Comparison of ENCODE assay signal across 1 cellular context in genomic region chr7:49774459-49775064, GRCh38.
TF ChIP-seq lines count a peak whose summit lies in the region.

No MANE protein-coding gene starts in this region.

TF ChIP-seq in HepG2, 621 proteins besides CTCF, POLR2A, EP300 and RAD21 (continued from another document):
- no peak for TF ChIP-seq MTERF4 (CRISPR knock-in tag; IDR thresholded peaks at IDR 0.05)
- TF ChIP-seq SPEN (CRISPR knock-in tag; IDR thresholded peaks at IDR 0.05; ENCODE audit: low read depth) = no peak
- TF ChIP-seq, protein P1, sequence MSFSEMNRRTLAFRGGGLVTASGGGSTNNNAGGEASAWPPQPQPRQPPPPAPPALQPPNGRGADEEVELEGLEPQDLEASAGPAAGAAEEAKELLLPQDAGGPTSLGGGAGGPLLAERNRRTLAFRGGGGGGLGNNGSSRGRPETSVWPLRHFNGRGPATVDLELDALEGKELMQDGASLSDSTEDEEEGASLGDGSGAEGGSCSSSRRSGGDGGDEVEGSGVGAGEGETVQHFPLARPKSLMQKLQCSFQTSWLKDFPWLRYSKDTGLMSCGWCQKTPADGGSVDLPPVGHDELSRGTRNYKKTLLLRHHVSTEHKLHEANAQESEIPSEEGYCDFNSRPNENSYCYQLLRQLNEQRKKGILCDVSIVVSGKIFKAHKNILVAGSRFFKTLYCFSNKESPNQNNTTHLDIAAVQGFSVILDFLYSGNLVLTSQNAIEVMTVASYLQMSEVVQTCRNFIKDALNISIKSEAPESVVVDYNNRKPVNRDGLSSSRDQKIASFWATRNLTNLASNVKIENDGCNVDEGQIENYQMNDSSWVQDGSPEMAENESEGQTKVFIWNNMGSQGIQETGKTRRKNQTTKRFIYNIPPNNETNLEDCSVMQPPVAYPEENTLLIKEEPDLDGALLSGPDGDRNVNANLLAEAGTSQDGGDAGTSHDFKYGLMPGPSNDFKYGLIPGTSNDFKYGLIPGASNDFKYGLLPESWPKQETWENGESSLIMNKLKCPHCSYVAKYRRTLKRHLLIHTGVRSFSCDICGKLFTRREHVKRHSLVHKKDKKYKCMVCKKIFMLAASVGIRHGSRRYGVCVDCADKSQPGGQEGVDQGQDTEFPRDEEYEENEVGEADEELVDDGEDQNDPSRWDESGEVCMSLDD (CRISPR knock-in tag; IDR thresholded peaks at IDR 0.05; ENCODE audit: borderline replicate concordance) = no peak
- TF ChIP-seq PAX8 (CRISPR knock-in tag; IDR thresholded peaks at IDR 0.05; ENCODE audit: borderline replicate concordance) = no peak
- no peak for TF ChIP-seq DNMT1 (CRISPR knock-in tag; IDR thresholded peaks at IDR 0.05)
- TF ChIP-seq ZNF552 (CRISPR knock-in tag; IDR thresholded peaks at IDR 0.05; ENCODE audit: borderline replicate concordance) = no peak
- TF ChIP-seq MTF1 (CRISPR knock-in tag; IDR thresholded peaks at IDR 0.05) = no peak
- no peak for TF ChIP-seq ZNF124 (CRISPR knock-in tag; IDR thresholded peaks at IDR 0.05)
- no peak for TF ChIP-seq SALL1 (CRISPR knock-in tag; IDR thresholded peaks at IDR 0.05)
- TF ChIP-seq CERS6 (CRISPR knock-in tag; IDR thresholded peaks at IDR 0.05) = no peak
- no peak for TF ChIP-seq GPN1 (CRISPR knock-in tag; IDR thresholded peaks at IDR 0.05; ENCODE audit: borderline replicate concordance)
- no peak for TF ChIP-seq IRF2 (CRISPR knock-in tag; IDR thresholded peaks at IDR 0.05)
- no peak for TF ChIP-seq ZNF619 (CRISPR knock-in tag; IDR thresholded peaks at IDR 0.05)
- TF ChIP-seq ZNF775 (CRISPR knock-in tag; IDR thresholded peaks at IDR 0.05; ENCODE audit: borderline replicate concordance) = no peak
- TF ChIP-seq SSRP1 (CRISPR knock-in tag; IDR thresholded peaks at IDR 0.05) = no peak
- no peak for TF ChIP-seq MAX (IDR thresholded peaks at IDR 0.05)
- TF ChIP-seq NKX3-1 (CRISPR knock-in tag; IDR thresholded peaks at IDR 0.05) = no peak
- no peak for TF ChIP-seq CENPBD1 (CRISPR knock-in tag; IDR thresholded peaks at IDR 0.05; ENCODE audit: borderline replicate concordance, low read depth)
